8 cellular contexts compared by ENCODE assay signal in the genomic region with DNA sequence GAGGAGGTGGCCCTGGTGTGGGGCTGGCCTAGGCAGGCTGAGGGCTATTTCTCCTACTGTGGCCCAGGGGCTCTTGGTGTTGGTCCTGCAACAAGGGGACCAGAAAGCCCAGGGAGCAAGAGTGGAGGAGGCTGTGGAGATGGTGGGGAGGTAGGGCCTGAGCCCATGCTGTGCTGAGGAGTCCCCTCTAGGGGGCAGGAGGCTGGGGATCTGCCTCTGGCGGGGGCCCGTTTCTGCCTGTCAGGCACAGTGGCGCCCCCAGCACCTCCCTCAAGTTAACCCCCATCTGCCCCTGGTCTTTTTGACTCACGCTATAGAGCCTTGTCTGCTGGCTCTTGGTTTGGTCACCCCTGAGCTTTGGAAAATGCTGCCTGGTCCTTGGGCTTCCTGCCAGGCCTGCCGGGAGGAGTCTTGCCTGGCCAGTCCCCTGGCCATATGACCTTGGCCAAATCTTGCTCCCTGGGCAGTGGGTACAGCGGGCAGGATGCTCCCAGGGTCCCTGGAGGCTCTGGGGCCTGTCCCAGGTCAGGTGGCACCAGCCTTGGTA. TPM values are rescaled to one million over a fixed set of nuclear protein-coding genes. Genes with fewer than 3 reads are reported as not detected.
DNase-seq lines count a peak whose midpoint lies in the region; ATAC-seq and TF ChIP-seq lines count a peak whose summit lies in the region.

No MANE protein-coding gene starts in this region.

- DNase-seq in GM06990 (ENCODE audit: extremely low read depth, insufficient read length) (no peak), MG63 (peak; percentile 45), mammary epithelial cell (no peak), osteoblast (ENCODE audit: insufficient read length, low spot score, missing footprints) (peak; percentile 96), NCI-H2107 treated with DMSO at 0.1 percent for 48 hours (lab: John Stamatoyannopoulos, UW; ENCODE audit: unreplicated experiment) (no peak), globus pallidus (ENCODE audit: low spot score) (no peak)
- no peak for DNase-seq in stimulated activated CD4-positive, alpha-beta T cell treated with anti-CD3 and anti-CD28 coated beads, Interleukin-4, amount 100 ng/mL, for 1 hour

- no peaks in the 10 kb centered on the region for H3K9me3 ChIP-seq in MG63
- no peaks in the 10 kb centered on the region for H3K9me3 ChIP-seq in mammary epithelial cell (replicated peaks; ENCODE audit: insufficient read depth, low read length)
- no peaks in the 10 kb centered on the region for H3K9me3 ChIP-seq in osteoblast (ENCODE audit: low read depth, low read length)

- WGBS in mammary epithelial cell (ENCODE audit: low coverage, missing lambda C conversion rate) = 100% methylated on average over 2 of the region's 6 CpGs

- H3K4me3 ChIP-seq in GM06990 (replicated peaks; ENCODE audit: low read depth, low read length) (no peak overlapping the region), MG63 (no peak overlapping the region), mammary epithelial cell (replicated peaks in 1 of 3; ENCODE audit: insufficient read depth in 1 of 3, low read depth in 2 of 3, low read length in 3 of 3) (peak overlapping the region in 1 of 3 experiments; percentile 10), osteoblast (ENCODE audit: insufficient read depth, low read length) (peak overlapping the region; percentile 40)

- H3K36me3 ChIP-seq in GM06990 (ENCODE audit: control insufficient read depth, insufficient read depth, low read length) (no peaks in the 10 kb centered on the region), MG63 (peaks cover 25% of the 10 kb centered on the region), mammary epithelial cell (ENCODE audit: insufficient read depth, low read length) (no peaks in the 10 kb centered on the region), osteoblast (ENCODE audit: insufficient read depth, low read length) (no peaks in the 10 kb centered on the region)

- no peaks in the 10 kb centered on the region; the same call in 1 of the 2 replicates for H3K27me3 ChIP-seq in GM06990 (replicated peaks; ENCODE audit: control insufficient read depth, insufficient read depth, low read length)
- H3K27me3 ChIP-seq in MG63 = no peaks in the 10 kb centered on the region
- no peaks in the 10 kb centered on the region for H3K27me3 ChIP-seq in mammary epithelial cell (ENCODE audit: insufficient read depth, low read length)
- no peaks in the 10 kb centered on the region for H3K27me3 ChIP-seq in osteoblast (ENCODE audit: insufficient read depth, low read length)

- CTCF ChIA-PET in mammary epithelial cell (lab: Charles Lee; ENCODE audit: low non-redundant PET) = no interaction called here

- no peak for ATAC-seq in GM18519 (IDR thresholded peaks at IDR 0.05; ENCODE audit: low FRiP score, unreplicated experiment)

- H3K4me1 ChIP-seq in mammary epithelial cell (ENCODE audit: insufficient read depth, low read length) (peaks cover 98% of the 10 kb centered on the region), osteoblast (ENCODE audit: insufficient read depth, low read length) (peaks cover 47% of the 10 kb centered on the region)

- intact Hi-C loops in mammary epithelial cell (cut with micrococcal nuclease) = loop anchor here (2.0 kb wide), 2 partner anchors 16 to 42 kb away; no protein-coding TSS in a partner anchor

- dilution Hi-C loops in mammary epithelial cell (cut with HindIII; ENCODE audit: low sequenced_read_pairs) = loop anchor here (5.0 kb wide), 1 partner anchor 46 kb away; no protein-coding TSS in a partner anchor

- H3K9ac ChIP-seq in mammary epithelial cell (ENCODE audit: insufficient read depth, low read length) = peak overlapping the region; percentile 14

- H3K27ac ChIP-seq in mammary epithelial cell (ENCODE audit: insufficient read depth, low read depth, low read length) (peak overlapping the region; percentile 52), osteoblast (ENCODE audit: low read depth, low read length) (peak overlapping the region; percentile 51)

- no TSS peak for BruUV-seq in mammary epithelial cell (replicated peaks; lab: Mats Ljungman, UMichigan)

- H2AFZ ChIP-seq in mammary epithelial cell (ENCODE audit: low read depth, low read length) (no peak overlapping the region), osteoblast (ENCODE audit: low read length) (no peak overlapping the region)

- H3K4me2 ChIP-seq in mammary epithelial cell (ENCODE audit: insufficient read depth, low read depth, low read length) (peak overlapping the region; percentile 68), osteoblast (ENCODE audit: insufficient read depth, low read length) (peak overlapping the region; percentile 58)

- H3K79me2 ChIP-seq in mammary epithelial cell (ENCODE audit: insufficient read depth, low read length) (peaks cover 100% of the 10 kb centered on the region), osteoblast (ENCODE audit: insufficient read depth, low read length) (peaks cover 91% of the 10 kb centered on the region)

- TF ChIP-seq CTCF in GM06990 (IDR thresholded peaks at IDR 0.05; ENCODE audit: insufficient read depth, low read length, poor library complexity, severe bottlenecking) (peak; percentile 62), mammary epithelial cell (conservative IDR thresholded peaks at IDR 0.05 in 1 of 2, IDR thresholded peaks at IDR 0.05 in 1 of 2; ENCODE audit: extremely low read depth in 1 of 2, insufficient read depth in 1 of 2, low read depth in 1 of 2, low read length in 2 of 2) (peak; percentile 34 to 52), osteoblast (IDR thresholded peaks at IDR 0.05; ENCODE audit: extremely low read depth, low read depth, low read length) (peak; percentile 49)

- in situ Hi-C loops in mammary epithelial cell (cut with MboI; ENCODE audit: low sequenced_read_pairs in 2 of 2) = loop anchor here in 1 of 2 donors (5.0 kb wide), 1 partner anchor 41 kb away; no protein-coding TSS in a partner anchor

- no peaks in the 10 kb centered on the region for H4K20me1 ChIP-seq in mammary epithelial cell (ENCODE audit: insufficient read depth, low read length)
- peaks cover 66% of the 10 kb centered on the region for H4K20me1 ChIP-seq in osteoblast (ENCODE audit: insufficient read depth, low read length)

RNA-seq across cellular contexts. Expression of gene BAIAP2, which starts 5.9 kb away (rescaled TPM):
- total RNA-seq in MG63 (2014; rRNA removed; shearing (Covaris generic); ENCODE audit: low replicate concordance) = 34.4 and 43.9 TPM in 2 replicates
- 100 to 1,000 TPM in 1 of 2 donors, 10 to 100 TPM in 1; 30.8 to 114 TPM for total RNA-seq in mammary epithelial cell
- 40.7 TPM for polyA plus RNA-seq in mammary epithelial cell
- polyA minus RNA-seq in mammary epithelial cell = 24.5 TPM
- 15.6 and 19.4 TPM in 2 replicates for total RNA-seq in osteoblast

RNA-seq across cellular contexts. Expression of gene CHMP6, which starts 49.2 kb away (rescaled TPM):
- total RNA-seq in MG63 (2014; rRNA removed; shearing (Covaris generic); ENCODE audit: low replicate concordance) = 65.4 and 74.3 TPM in 2 replicates
- total RNA-seq in mammary epithelial cell (10 to 100 TPM; 12.0 to 28.1 TPM), osteoblast (21.4 and 21.8 TPM in 2 replicates)
- 22.9 TPM for polyA plus RNA-seq in mammary epithelial cell
- 33.4 TPM for polyA minus RNA-seq in mammary epithelial cell

Comparison
In these comparisons a context has a peak if more than half of its experiments do, and no peak if none do; other contexts are left out.
1. DNase-seq: peak in MG63 (single experiment) and osteoblast (single experiment); none in GM06990 (single experiment), mammary epithelial cell (single experiment), NCI-H2107 treated with DMSO at 0.1 percent for 48 hours (single experiment), globus pallidus (single experiment) and stimulated activated CD4-positive, alpha-beta T cell treated with anti-CD3 and anti-CD28 coated beads, Interleukin-4, amount 100 ng/mL, for 1 hour (single experiment).
2. Peak in every context shown above with its lines, with median percentiles within 50 percentile points of each other: CTCF ChIP-seq.